Comparison of ENCODE assay signal across 8 cellular contexts in genomic region chr17:8122391-8122922, GRCh38. TPM values are rescaled to one million over a fixed set of nuclear protein-coding genes. Genes with fewer than 3 reads are reported as not detected.
A peak's percentile ranks its signal among the peaks of the same experiment; 100 is the strongest.
DNase-seq lines count a peak whose midpoint lies in the region; TF ChIP-seq lines count a peak whose summit lies in the region.

No MANE protein-coding gene starts in this region.

- H3K9me3 ChIP-seq in endodermal cell (ENCODE audit: control insufficient read depth, low read length) (no peaks in the 10 kb centered on the region), osteoblast (ENCODE audit: low read depth, low read length) (no peaks in the 10 kb centered on the region)

- peak overlapping the region; percentile 84 for H2AFZ ChIP-seq in osteoblast (ENCODE audit: low read length)

- DNase-seq in NCI-H82 (lab: John Stamatoyannopoulos, UW) (peak; percentile 63), NCI-H82 treated with DMSO at 0.1 percent for 48 hours (lab: John Stamatoyannopoulos, UW; ENCODE audit: unreplicated experiment) (no peak), RWPE1 (ENCODE audit: low spot score) (no peak), endodermal cell (peak; percentile 82), osteoblast (ENCODE audit: insufficient read length, low spot score, missing footprints) (peak; percentile 93), activated gamma-delta T cell treated with Interleukin-2 at 50 U/mL for 16 hours (no peak), AG20443 (ENCODE audit: low spot score) (no peak), NCI-H524 (lab: John Stamatoyannopoulos, UW) (no peak)

- TF ChIP-seq CTCF in RWPE1 (conservative IDR thresholded peaks at IDR 0.05; ENCODE audit: low read depth) (no peak), endodermal cell (conservative IDR thresholded peaks at IDR 0.05) (no peak), osteoblast (IDR thresholded peaks at IDR 0.05; ENCODE audit: extremely low read depth, low read depth, low read length) (no peak)

- peak overlapping the region; percentile 83 for H3K4me3 Mint-ChIP-seq in endodermal cell

- POLR2A ChIA-PET in RWPE1 (lab: Yijun Ruan, JAX; ENCODE audit: low non-redundant PET), result interaction anchor here (0.6 kb wide), 1 partner anchor 48 kb away, joined by 5 read pairs; no protein-coding TSS in a partner anchor

- no peaks in the 10 kb centered on the region for H3K36me3 ChIP-seq in endodermal cell (ENCODE audit: control insufficient read depth, insufficient read depth, low read length)
- no peaks in the 10 kb centered on the region for H3K36me3 ChIP-seq in osteoblast (ENCODE audit: insufficient read depth, low read length)

- 0 to 1% methylated on average over 26 to 31 of the region's 31 CpGs for WGBS in endodermal cell (ENCODE audit: insufficient coverage in 1 of 2, insufficient read length in 1 of 2), 2 experiments

- H3K4me3 ChIP-seq in endodermal cell (ENCODE audit: low read length) (peak overlapping the region; percentile 91), osteoblast (ENCODE audit: insufficient read depth, low read length) (peak overlapping the region; percentile 72)

- H3K27ac Mint-ChIP-seq in endodermal cell, result no peak overlapping the region

- no peaks in the 10 kb centered on the region for H3K79me2 ChIP-seq in osteoblast (ENCODE audit: insufficient read depth, low read length)

- H3K4me2 ChIP-seq in osteoblast (ENCODE audit: insufficient read depth, low read length), result peak overlapping the region; percentile 96

- H3K27ac ChIP-seq in RWPE1 (peak overlapping the region; percentile 90), endodermal cell (ENCODE audit: low read depth, low read length) (no peak overlapping the region), osteoblast (ENCODE audit: low read depth, low read length) (no peak overlapping the region)

- no peaks in the 10 kb centered on the region for H3K9me3 Mint-ChIP-seq in endodermal cell

- H3K27me3 Mint-ChIP-seq in endodermal cell (ENCODE audit: insufficient read depth), result peaks cover 63% of the 10 kb centered on the region

- CTCF ChIA-PET in RWPE1 (lab: Yijun Ruan, JAX), result interaction anchor here (0.7 to 1.1 kb wide), 7 partner anchors 12 to 126 kb away, joined by 3 to 6 read pairs (median 3); no protein-coding TSS in a partner anchor

- H3K27me3 ChIP-seq in endodermal cell (ENCODE audit: control insufficient read depth, insufficient read depth, low read length, poor library complexity, severe bottlenecking) (peaks cover 53% of the 10 kb centered on the region), osteoblast (ENCODE audit: insufficient read depth, low read length) (peaks cover 22% of the 10 kb centered on the region)

- H3K4me1 ChIP-seq in endodermal cell (ENCODE audit: control insufficient read depth, insufficient read depth, low read length) (no peaks in the 10 kb centered on the region), osteoblast (ENCODE audit: insufficient read depth, low read length) (peaks cover 51% of the 10 kb centered on the region)

- no peak overlapping the region for H3K9ac ChIP-seq in endodermal cell (ENCODE audit: extremely low read depth, low read length, poor library complexity, severe bottlenecking)

- peaks cover 7% of the 10 kb centered on the region for H4K20me1 ChIP-seq in osteoblast (ENCODE audit: insufficient read depth, low read length)

- no peaks in the 10 kb centered on the region for H3K36me3 Mint-ChIP-seq in endodermal cell (ENCODE audit: low read depth)

- H3K4me1 Mint-ChIP-seq in endodermal cell, result peaks cover 29% of the 10 kb centered on the region

RNA-seq across cellular contexts. Expression of gene HES7, which starts 1.4 kb away (rescaled TPM):
- total RNA-seq in endodermal cell (1 to 10 TPM in 1 of 2 donors, under 1 TPM in 1; 0.40 to 2.2 TPM), osteoblast (not detected in 2 replicates)
- 0.89 TPM for polyA plus RNA-seq in endodermal cell (2013, experiment 1 of 2)
- 0.87 TPM for polyA plus RNA-seq in endodermal cell (2013, experiment 2 of 2)

RNA-seq across cellular contexts. Expression of gene ALOXE3, which starts 4.1 kb away (rescaled TPM):
- total RNA-seq in endodermal cell (under 1 TPM; 0.13 to 0.49 TPM), osteoblast (not detected in 2 replicates)
- polyA plus RNA-seq in endodermal cell (2013, experiment 1 of 2), result not detected
- not detected for polyA plus RNA-seq in endodermal cell (2013, experiment 2 of 2)

RNA-seq across cellular contexts. Expression of gene PER1, which starts 29.7 kb away (rescaled TPM):
- total RNA-seq in endodermal cell (10 to 100 TPM; 38.3 to 53.7 TPM), osteoblast (11.2 and 16.6 TPM in 2 replicates)
- 24.2 TPM for polyA plus RNA-seq in endodermal cell (2013, experiment 1 of 2)
- 19.0 TPM for polyA plus RNA-seq in endodermal cell (2013, experiment 2 of 2)

RNA-seq across cellular contexts. Expression of gene ALOX12B, which starts 34.9 kb away (rescaled TPM):
- total RNA-seq in endodermal cell, result 1 to 10 TPM in 1 of 2 donors, under 1 TPM in 1; 0.95 to 1.2 TPM
- 0.68 TPM for polyA plus RNA-seq in endodermal cell (2013, experiment 1 of 2)
- polyA plus RNA-seq in endodermal cell (2013, experiment 2 of 2), result 0.46 TPM
- total RNA-seq in osteoblast, result not detected in 2 replicates

RNA-seq across cellular contexts. Expression of gene VAMP2, which starts 40.3 kb away (rescaled TPM):
- total RNA-seq in endodermal cell (10 to 100 TPM; 32.1 to 32.2 TPM), osteoblast (5.3 and 5.4 TPM in 2 replicates)
- polyA plus RNA-seq in endodermal cell (2013, experiment 1 of 2), result 57.3 TPM
- 46.3 TPM for polyA plus RNA-seq in endodermal cell (2013, experiment 2 of 2)

Comparison
In these comparisons a context has a peak if more than half of its experiments do, and no peak if none do; other contexts are left out.
1. DNase-seq: peak in NCI-H82 (single experiment), endodermal cell (single experiment) and osteoblast (single experiment); none in NCI-H82 treated with DMSO at 0.1 percent for 48 hours (single experiment), RWPE1 (single experiment), activated gamma-delta T cell treated with Interleukin-2 at 50 U/mL for 16 hours (single experiment), AG20443 (single experiment) and NCI-H524 (0 of 2).